ENCODE assay signal across 13 cellular contexts in the genomic region with DNA sequence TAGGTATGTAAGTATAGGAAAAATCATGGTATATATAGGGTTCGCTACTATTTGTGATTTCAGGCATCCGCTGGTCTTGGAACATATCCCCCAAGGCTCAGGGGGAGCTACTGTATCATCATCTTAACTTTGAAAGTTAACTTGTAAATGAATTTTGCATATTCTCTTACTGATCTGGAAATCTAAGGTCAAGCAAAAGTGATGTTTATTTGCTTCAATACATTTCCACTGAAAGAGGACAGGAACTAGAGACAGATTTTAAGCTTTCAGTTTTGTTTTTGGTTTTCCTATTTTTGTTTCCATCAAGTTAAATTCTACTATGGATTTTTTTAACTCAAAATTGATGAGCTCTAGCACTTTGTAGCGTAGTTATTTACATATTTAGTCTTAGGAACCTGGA. TPM values are rescaled to one million over a fixed set of nuclear protein-coding genes. Genes with fewer than 3 reads are reported as not detected.
A peak's percentile ranks its signal among the peaks of the same experiment; 100 is the strongest.
DNase-seq lines count a peak whose midpoint lies in the region; ATAC-seq and TF ChIP-seq lines count a peak whose summit lies in the region.
"Had no signal": no experiment of that assay in that cellular context is flagged by ENCODE, and none has a peak within 500 bp of the region (broad histone marks: within the 10 kb centered on the region; RNA-seq: fewer than 3 reads in every experiment).

No MANE protein-coding gene starts in this region.

- CTCF ChIA-PET in activated CD4-positive, alpha-beta memory T cell treated with anti-CD3 and anti-CD28 coated beads, Interleukin-2, amount 10 ng/mL, durations not matched to agents 7 days and 5 days (lab: Charles Lee): interaction anchor here (1.3 to 3.7 kb wide), 2 partner anchors 220 to 439 kb away, joined by 3 to 14 read pairs; no protein-coding TSS in a partner anchor
- CTCF ChIA-PET in activated CD4-positive, alpha-beta memory T cell treated with anti-CD3 and anti-CD28 coated beads for 36 hours (lab: Charles Lee): no interaction called here
- CTCF ChIA-PET in CD4-positive, alpha-beta T cell (lab: Charles Lee): no interaction called here

- POLR2A ChIA-PET in activated CD4-positive, alpha-beta memory T cell treated with anti-CD3 and anti-CD28 coated beads, Interleukin-2, amount 10 ng/mL, durations not matched to agents 7 days and 5 days (lab: Charles Lee): interaction anchor here (1.9 kb wide), 1 partner anchor 56 kb away, joined by 8 read pairs; a partner anchor contains a TSS
- POLR2A ChIA-PET in activated CD4-positive, alpha-beta memory T cell treated with anti-CD3 and anti-CD28 coated beads for 36 hours (lab: Charles Lee): no interaction called here
- POLR2A ChIA-PET in CD4-positive, alpha-beta T cell (lab: Charles Lee): no interaction called here

- no peaks in the 10 kb centered on the region for H3K36me3 Mint-ChIP-seq in activated CD4-positive, alpha-beta memory T cell treated with anti-CD3 and anti-CD28 coated beads, Interleukin-2, amount 10 ng/mL, durations not matched to agents 7 days and 5 days (ENCODE audit: low read depth)
- peaks cover 8% of the 10 kb centered on the region for H3K36me3 Mint-ChIP-seq in activated CD4-positive, alpha-beta memory T cell treated with anti-CD3 and anti-CD28 coated beads for 36 hours
- no peaks in the 10 kb centered on the region for H3K36me3 Mint-ChIP-seq in memory B cell
- no peaks in the 10 kb centered on the region for H3K36me3 Mint-ChIP-seq in CD4-positive, alpha-beta T cell (ENCODE audit: low read depth)

- H3K4me1 Mint-ChIP-seq in activated CD4-positive, alpha-beta memory T cell treated with anti-CD3 and anti-CD28 coated beads, Interleukin-2, amount 10 ng/mL, durations not matched to agents 7 days and 5 days: peaks cover 16% of the 10 kb centered on the region
- peaks cover 8% of the 10 kb centered on the region for H3K4me1 Mint-ChIP-seq in activated CD4-positive, alpha-beta memory T cell treated with anti-CD3 and anti-CD28 coated beads for 36 hours (ENCODE audit: low read depth)
- H3K4me1 Mint-ChIP-seq in memory B cell: peaks cover 16% of the 10 kb centered on the region
- H3K4me1 Mint-ChIP-seq in CD4-positive, alpha-beta T cell (ENCODE audit: low read depth): no peaks in the 10 kb centered on the region

- no peak overlapping the region for H3K4me3 Mint-ChIP-seq in activated CD4-positive, alpha-beta memory T cell treated with anti-CD3 and anti-CD28 coated beads, Interleukin-2, amount 10 ng/mL, durations not matched to agents 7 days and 5 days
- H3K4me3 Mint-ChIP-seq in activated CD4-positive, alpha-beta memory T cell treated with anti-CD3 and anti-CD28 coated beads for 36 hours: no peak overlapping the region
- no peak overlapping the region for H3K4me3 Mint-ChIP-seq in memory B cell
- no peak overlapping the region for H3K4me3 Mint-ChIP-seq in CD4-positive, alpha-beta T cell

- H3K4me3 ChIP-seq in tibial nerve: no peak overlapping the region
- H3K4me3 ChIP-seq in body of pancreas: no peak overlapping the region
- H3K4me3 ChIP-seq: A549, pancreas had no signal

- no peak overlapping the region for H3K27ac ChIP-seq in CD4-positive, alpha-beta T cell (ENCODE audit: low read depth, low read length)
- H3K27ac ChIP-seq in tibial nerve (no peak overlapping the region), body of pancreas (no peak overlapping the region)
- H3K27ac ChIP-seq: A549, pancreas had no signal

- TF ChIP-seq POLR2A in tibial nerve (IDR thresholded peaks at IDR 0.05): no peak
- TF ChIP-seq POLR2A in body of pancreas (IDR thresholded peaks at IDR 0.05): no peak

- intact Hi-C loops in activated CD4-positive, alpha-beta memory T cell treated with anti-CD3 and anti-CD28 coated beads for 36 hours (cut with micrococcal nuclease): loop anchor here (10.0 kb wide), 1 partner anchor 224 kb away; a partner anchor contains a TSS
- intact Hi-C loops in CD4-positive, alpha-beta T cell (cut with DNase I, micrococcal nuclease): no loop called here
- intact Hi-C loops in body of pancreas (cut with DNase I): no loop called here

- H3K9me3 ChIP-seq in CD4-positive, alpha-beta T cell (ENCODE audit: control insufficient read depth, low read length): no peaks in the 10 kb centered on the region
- H3K9me3 ChIP-seq in tibial nerve: no peaks in the 10 kb centered on the region
- no peaks in the 10 kb centered on the region for H3K9me3 ChIP-seq in body of pancreas
- H3K9me3 ChIP-seq: A549, pancreas had no signal

- no peak for DNase-seq in activated CD4-positive, alpha-beta memory T cell treated with anti-CD3 and anti-CD28 coated beads, Interleukin-2, amount 10 ng/mL, durations not matched to agents 7 days and 5 days
- no peak for DNase-seq in activated CD4-positive, alpha-beta memory T cell treated with anti-CD3 and anti-CD28 coated beads for 36 hours
- DNase-seq in memory B cell (ENCODE audit: low spot score in 2 of 2): no peak
- DNase-seq in CD4-positive, alpha-beta T cell: no peak
- DNase-seq in tibial nerve (ENCODE audit: low spot score in 2 of 2): no peak
- no peak for DNase-seq in body of pancreas
- DNase-seq: cortex of kidney; HCEC 1CT; pancreas; stimulated activated CD8-positive, alpha-beta memory T cell treated with anti-CD3 and anti-CD28 coated beads, Interleukin-4, amount 100 ng/mL, for 48 hours had no signal

- H3K4me1 ChIP-seq in tibial nerve (peaks cover 0 to 11% (median 2%) of the 10 kb centered on the region in 4 donors), body of pancreas (no peaks in the 10 kb centered on the region)
- H3K4me1 ChIP-seq: A549, pancreas had no signal

- H3K36me3 ChIP-seq in tibial nerve (no peaks in the 10 kb centered on the region), body of pancreas (replicated peaks in 1 of 2; ENCODE audit: insufficient read depth in 1 of 2, low read depth in 2 of 2) (no peaks in the 10 kb centered on the region)
- H3K36me3 ChIP-seq: pancreas had no signal

- WGBS in tibial nerve, 2 donors: 91 to 93% methylated on average over 3 of the region's 3 CpGs
- whole genome bisulfite sequencing in body of pancreas, 2 donors: 90 to 91% methylated on average over 3 of the region's 3 CpGs

- H3K9me3 Mint-ChIP-seq in activated CD4-positive, alpha-beta memory T cell treated with anti-CD3 and anti-CD28 coated beads, Interleukin-2, amount 10 ng/mL, durations not matched to agents 7 days and 5 days: no peaks in the 10 kb centered on the region
- H3K9me3 Mint-ChIP-seq in activated CD4-positive, alpha-beta memory T cell treated with anti-CD3 and anti-CD28 coated beads for 36 hours: no peaks in the 10 kb centered on the region
- no peaks in the 10 kb centered on the region for H3K9me3 Mint-ChIP-seq in memory B cell
- H3K9me3 Mint-ChIP-seq in CD4-positive, alpha-beta T cell: no peaks in the 10 kb centered on the region

- no peak for TF ChIP-seq EP300 in tibial nerve (IDR thresholded peaks at IDR 0.05)

- no peaks in the 10 kb centered on the region for H3K27me3 ChIP-seq in CD4-positive, alpha-beta T cell (ENCODE audit: control insufficient read depth, insufficient read depth, low read length)
- H3K27me3 ChIP-seq in tibial nerve (no peaks in the 10 kb centered on the region), body of pancreas (no peaks in the 10 kb centered on the region)
- H3K27me3 ChIP-seq: pancreas had no signal

- H3K27ac Mint-ChIP-seq in activated CD4-positive, alpha-beta memory T cell treated with anti-CD3 and anti-CD28 coated beads, Interleukin-2, amount 10 ng/mL, durations not matched to agents 7 days and 5 days: peak overlapping the region; percentile 51
- no peak overlapping the region for H3K27ac Mint-ChIP-seq in activated CD4-positive, alpha-beta memory T cell treated with anti-CD3 and anti-CD28 coated beads for 36 hours
- peak overlapping the region; percentile 43 for H3K27ac Mint-ChIP-seq in memory B cell
- no peak overlapping the region for H3K27ac Mint-ChIP-seq in CD4-positive, alpha-beta T cell

- TF ChIP-seq CTCF in CD4-positive, alpha-beta T cell (IDR thresholded peaks at IDR 0.05): no peak
- no peak for TF ChIP-seq CTCF in tibial nerve (IDR thresholded peaks at IDR 0.05)
- no peak for TF ChIP-seq CTCF in body of pancreas (IDR thresholded peaks at IDR 0.05)

- peak; percentile 52 for ATAC-seq in GM21447 (IDR thresholded peaks at IDR 0.05; ENCODE audit: unreplicated experiment)
- peak; percentile 49 for ATAC-seq in HG03066 (IDR thresholded peaks at IDR 0.05; ENCODE audit: low read depth, unreplicated experiment)
- no peak for ATAC-seq in memory B cell (ENCODE audit: low read depth)
- no peak for ATAC-seq in CD4-positive, alpha-beta T cell (ENCODE audit: poor library complexity)
- no peak for ATAC-seq in body of pancreas
- ATAC-seq: A549, pancreas had no signal

- no peaks in the 10 kb centered on the region for H3K27me3 Mint-ChIP-seq in activated CD4-positive, alpha-beta memory T cell treated with anti-CD3 and anti-CD28 coated beads, Interleukin-2, amount 10 ng/mL, durations not matched to agents 7 days and 5 days
- H3K27me3 Mint-ChIP-seq in activated CD4-positive, alpha-beta memory T cell treated with anti-CD3 and anti-CD28 coated beads for 36 hours: no peaks in the 10 kb centered on the region
- H3K27me3 Mint-ChIP-seq in memory B cell: no peaks in the 10 kb centered on the region
- H3K27me3 Mint-ChIP-seq in CD4-positive, alpha-beta T cell: no peaks in the 10 kb centered on the region

RNA-seq across cellular contexts. Expression of a gene that starts 56.2 kb away (rescaled TPM):
- total RNA-seq in activated CD4-positive, alpha-beta memory T cell treated with anti-CD3 and anti-CD28 coated beads, Interleukin-2, amount 10 ng/mL, durations not matched to agents 7 days and 5 days: 10 to 100 TPM; 10.7 to 13.7 TPM
- total RNA-seq in activated CD4-positive, alpha-beta memory T cell treated with anti-CD3 and anti-CD28 coated beads for 36 hours: 10 to 100 TPM; 25.1 TPM
- 10 to 100 TPM; 56.2 to 58.3 TPM for total RNA-seq in CD4-positive, alpha-beta T cell
- 10 to 100 TPM; 30.9 to 50.0 (median 34.1) TPM for total RNA-seq in tibial nerve
- 10 to 100 TPM; 15.3 to 23.1 TPM for total RNA-seq in body of pancreas

Comparison
In these comparisons a context has a peak if more than half of its experiments do, and no peak if none do; other contexts are left out.
1. H3K27ac Mint-ChIP-seq: peak in activated CD4-positive, alpha-beta memory T cell treated with anti-CD3 and anti-CD28 coated beads, Interleukin-2, amount 10 ng/mL, durations not matched to agents 7 days and 5 days (single experiment) and memory B cell (single experiment); none in activated CD4-positive, alpha-beta memory T cell treated with anti-CD3 and anti-CD28 coated beads for 36 hours (single experiment) and CD4-positive, alpha-beta T cell (single experiment).
2. ATAC-seq: peak in GM21447 (single experiment) and HG03066 (single experiment); none in memory B cell (single experiment), CD4-positive, alpha-beta T cell (single experiment) and body of pancreas (single experiment).